In the genomic region with DNA sequence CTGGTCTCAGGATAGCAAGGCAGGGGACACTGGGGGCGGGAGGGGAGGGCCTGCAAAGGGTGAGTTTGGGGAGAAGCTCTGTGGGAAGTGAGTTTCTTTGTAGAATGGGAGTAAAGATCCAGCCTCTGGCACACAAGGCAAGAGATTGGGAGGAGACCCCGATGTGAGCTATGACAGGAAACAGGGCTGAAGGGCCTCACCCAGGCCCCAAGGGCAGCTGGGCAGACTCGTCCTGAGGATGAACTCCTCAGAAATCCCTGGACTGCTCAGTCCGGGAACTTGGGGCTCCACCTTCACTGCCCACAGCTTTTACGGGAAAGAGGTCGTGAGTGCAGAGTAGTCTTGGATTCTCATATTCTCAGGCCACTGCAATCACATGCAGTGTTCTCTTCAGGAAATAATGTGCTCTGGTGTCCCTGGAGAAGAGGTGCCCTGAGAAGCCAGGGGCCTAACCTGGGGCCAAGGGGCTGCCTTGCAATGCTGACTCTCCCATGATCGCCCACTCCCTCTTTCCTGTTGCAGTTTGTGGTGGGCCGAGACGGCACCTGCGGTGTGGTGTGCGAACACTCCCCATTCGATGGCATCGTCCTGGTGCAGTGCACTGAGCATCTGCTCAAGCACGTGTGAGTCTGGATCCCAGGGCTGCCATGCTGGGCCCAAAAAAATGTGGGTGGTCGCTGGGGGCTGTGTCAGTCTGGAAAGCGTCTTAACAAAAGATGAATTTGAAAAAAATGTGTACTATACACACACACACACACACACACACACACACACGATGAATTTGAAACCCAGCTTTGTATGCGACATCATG, we compare ENCODE assay signal across 24 cellular contexts. TPM values are rescaled to one million over a fixed set of nuclear protein-coding genes. Genes with fewer than 3 reads are reported as not detected.
"Had no signal": no experiment of that assay in that cellular context is flagged by ENCODE, and none has a peak within 500 bp of the region (broad histone marks: within the 10 kb centered on the region; RNA-seq: fewer than 3 reads in every experiment).

No MANE protein-coding gene starts in this region.

- ATAC-seq: activated CD4-positive, CD25-positive, alpha-beta regulatory T cell treated with anti-CD3 and anti-CD28 coated beads, Interleukin-2, amount 50 U/mL, for 24 hours; activated T-cell treated with anti-CD3 and anti-CD28 coated beads, Interleukin-2, amount 50 U/mL, for 72 hours; effector memory CD8-positive, alpha-beta T cell; heart left ventricle; left colon; stimulated activated naive B cell treated with anti-CD40 and anti-IgM and Interleukin-4, amounts not matched to agents 10 μg/mL and 1 μg/mL and 100 μg/mL, for 72 hours had no signal

- DNase-seq: activated CD4-positive, alpha-beta T cell treated with anti-CD3 and anti-CD28 coated beads, Interleukin-2, amount 50 U/mL, for 1 hour; activated naive CD4-positive, alpha-beta T cell; activated T-cell treated with anti-CD3 and anti-CD28 coated beads, Interleukin-2, amount 50 U/mL, for 72 hours; anterior cingulate cortex; brain microvascular endothelial cell; effector memory CD8-positive, alpha-beta T cell; foreskin melanocyte; heart left ventricle; left colon; mammary epithelial cell; naive B cell; retina; stimulated activated CD4-positive, alpha-beta T cell treated with anti-CD3 and anti-CD28 coated beads, Interleukin-15, amount 100 ng/mL, for 24 hours; stimulated activated CD4-positive, alpha-beta T cell treated with anti-CD3 and anti-CD28 coated beads, Interleukin-4, amount 100 ng/mL, for 1 hour; stimulated activated naive B cell treated with anti-CD40 and anti-IgM and Interleukin-4, amounts not matched to agents 10 μg/mL and 1 μg/mL and 100 μg/mL, for 72 hours; T-helper 9 cell; trophoblast cell had no signal

- H3K9me3 Mint-ChIP-seq: activated T-cell treated with anti-CD3 and anti-CD28 coated beads, Interleukin-2, amount 50 U/mL, for 72 hours; dendritic cell treated with granulocyte-macrophage colony-stimulating factor and Interleukin-4, amounts not matched to agents 40 ng/mL and 50 ng/mL, for 4 days; effector memory CD8-positive, alpha-beta T cell; naive B cell; stimulated activated naive B cell treated with anti-CD40 and anti-IgM and Interleukin-4, amounts not matched to agents 10 μg/mL and 1 μg/mL and 100 μg/mL, for 72 hours had no signal

- H3K27ac Mint-ChIP-seq: activated T-cell treated with anti-CD3 and anti-CD28 coated beads, Interleukin-2, amount 50 U/mL, for 72 hours; dendritic cell treated with granulocyte-macrophage colony-stimulating factor and Interleukin-4, amounts not matched to agents 40 ng/mL and 50 ng/mL, for 4 days; effector memory CD8-positive, alpha-beta T cell; stimulated activated naive B cell treated with anti-CD40 and anti-IgM and Interleukin-4, amounts not matched to agents 10 μg/mL and 1 μg/mL and 100 μg/mL, for 72 hours had no signal

- H3K4me3 Mint-ChIP-seq: activated T-cell treated with anti-CD3 and anti-CD28 coated beads, Interleukin-2, amount 50 U/mL, for 72 hours; dendritic cell treated with granulocyte-macrophage colony-stimulating factor and Interleukin-4, amounts not matched to agents 40 ng/mL and 50 ng/mL, for 4 days; effector memory CD8-positive, alpha-beta T cell; naive B cell; stimulated activated naive B cell treated with anti-CD40 and anti-IgM and Interleukin-4, amounts not matched to agents 10 μg/mL and 1 μg/mL and 100 μg/mL, for 72 hours had no signal

- H3K27ac ChIP-seq: brain microvascular endothelial cell, epithelial cell of prostate, heart left ventricle had no signal

- H3K36me3 Mint-ChIP-seq: naive B cell; stimulated activated naive B cell treated with anti-CD40 and anti-IgM and Interleukin-4, amounts not matched to agents 10 μg/mL and 1 μg/mL and 100 μg/mL, for 72 hours had no signal

- H3K4me3 ChIP-seq: heart left ventricle had no signal

RNA-seq across cellular contexts. Expression of gene C10orf53, which starts 31.3 kb away (rescaled TPM):
- total RNA-seq: activated T-cell treated with anti-CD3 and anti-CD28 coated beads, Interleukin-2, amount 50 U/mL, for 72 hours; fibroblast of lung; heart left ventricle; left colon; mammary epithelial cell; mononuclear cell; SK-MEL-5; skeletal muscle tissue had no signal
- polyA plus RNA-seq: fibroblast of lung, heart left ventricle, mammary epithelial cell had no signal

RNA-seq across cellular contexts. Expression of gene CHAT, which starts 34.4 kb away (rescaled TPM):
- total RNA-seq: fibroblast of lung, heart left ventricle, mammary epithelial cell, mononuclear cell, SK-MEL-5, skeletal muscle tissue had no signal
- polyA plus RNA-seq: fibroblast of lung, heart left ventricle, mammary epithelial cell had no signal

RNA-seq across cellular contexts. Expression of gene SLC18A3, which starts 38.1 kb away (rescaled TPM):
- total RNA-seq: activated T-cell treated with anti-CD3 and anti-CD28 coated beads, Interleukin-2, amount 50 U/mL, for 72 hours; fibroblast of lung; heart left ventricle; mammary epithelial cell; SK-MEL-5; skeletal muscle tissue had no signal
- polyA plus RNA-seq: fibroblast of lung, heart left ventricle, mammary epithelial cell had no signal
